15 cellular contexts compared by ENCODE assay signal in the genomic region with DNA sequence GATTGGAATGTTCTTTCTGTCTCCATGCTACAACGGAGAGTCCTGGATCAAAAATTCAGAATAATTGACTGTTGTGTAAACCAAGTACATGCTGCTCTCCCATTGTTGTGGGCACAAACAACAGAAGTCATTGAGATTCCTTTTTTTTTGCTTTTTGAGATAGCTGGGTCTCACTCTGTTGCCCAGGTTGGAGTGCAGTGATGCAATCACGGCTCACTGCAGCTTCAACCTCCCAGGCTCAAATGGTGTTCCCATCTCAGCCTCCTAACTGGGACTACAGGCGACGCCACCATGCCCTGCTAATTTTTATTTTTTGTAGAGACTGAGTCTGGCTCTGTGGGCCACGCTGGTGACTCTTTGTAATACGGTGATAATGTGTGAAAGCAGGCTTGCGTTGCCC. TPM values are rescaled to one million over a fixed set of nuclear protein-coding genes. Genes with fewer than 3 reads are reported as not detected.
A peak's percentile ranks its signal among the peaks of the same experiment; 100 is the strongest.
DNase-seq lines count a peak whose midpoint lies in the region; ATAC-seq, FAIRE-seq and TF ChIP-seq lines count a peak whose summit lies in the region.
"Had no signal": no experiment of that assay in that cellular context is flagged by ENCODE, and none has a peak within 500 bp of the region (broad histone marks: within the 10 kb centered on the region; RNA-seq: fewer than 3 reads in every experiment).

No MANE protein-coding gene starts in this region.

- CTCF ChIA-PET in CD8-positive, alpha-beta memory T cell (lab: Charles Lee), result no interaction called here

- no peaks in the 10 kb centered on the region for H3K9me3 ChIP-seq in CD8-positive, alpha-beta memory T cell (ENCODE audit: low read length)
- no peaks in the 10 kb centered on the region for H3K9me3 ChIP-seq in kidney (ENCODE audit: control insufficient read depth in 1 of 2, low read length in 2 of 2)

- H3K4me1 ChIP-seq in CD8-positive, alpha-beta memory T cell (ENCODE audit: insufficient read depth, low read length), result peaks cover 26% of the 10 kb centered on the region
- peaks cover 0 to 3% of the 10 kb centered on the region in 2 donors for H3K4me1 ChIP-seq in kidney (ENCODE audit: control insufficient read depth in 1 of 2, insufficient read depth in 1 of 2, low read depth in 1 of 2, low read length in 2 of 2)

- H3K27ac ChIP-seq in C4-2B (peak overlapping the region; percentile 86), kidney (ENCODE audit: low read depth in 2 of 2, low read length in 2 of 2) (no peak overlapping the region)
- H3K27ac ChIP-seq in CD8-positive, alpha-beta memory T cell (ENCODE audit: low read depth, low read length), result peak overlapping the region; percentile 9
- H3K27ac ChIP-seq: foreskin keratinocyte, KMS-11 had no signal

- no peak for TF ChIP-seq CTCF in C4-2B (conservative IDR thresholded peaks at IDR 0.05)
- no peak for TF ChIP-seq CTCF in kidney (IDR thresholded peaks at IDR 0.05; ENCODE audit: borderline replicate concordance, extremely low read depth, insufficient read depth)
- no peak for TF ChIP-seq CTCF in GM13976 (IDR thresholded peaks at IDR 0.05; ENCODE audit: borderline replicate concordance, control extremely low read depth, extremely low read depth, insufficient read depth, missing control alignments)

- in situ Hi-C loops in GM13976 (cut with MboI; ENCODE audit: low sequenced_read_pairs, unreplicated experiment), result no loop called here

- H3K4me1 Mint-ChIP-seq in CD8-positive, alpha-beta memory T cell, result peaks cover 30 to 50% (median 44%) of the 10 kb centered on the region in 3 donors
- peaks cover 24% of the 10 kb centered on the region for H3K4me1 Mint-ChIP-seq in central memory CD8-positive, alpha-beta T cell
- peaks cover 20 to 40% of the 10 kb centered on the region in 2 donors for H3K4me1 Mint-ChIP-seq in natural killer cell treated with Interleukin-12 subunit alpha and Interleukin-12 subunit beta and Interleukin-15 and Interleukin-18, amount 100 ng/mL, for 72 hours (ENCODE audit: low read depth in 2 of 2)

- H3K27me3 ChIP-seq in CD8-positive, alpha-beta memory T cell (ENCODE audit: insufficient read depth, low read length, poor library complexity, severe bottlenecking), result no peaks in the 10 kb centered on the region
- H3K27me3 ChIP-seq: foreskin keratinocyte had no signal

- no peak for DNase-seq in CD8-positive, alpha-beta memory T cell
- DNase-seq in central memory CD8-positive, alpha-beta T cell (ENCODE audit: low spot score in 2 of 2), result no peak
- no peak for DNase-seq in natural killer cell treated with Interleukin-12 subunit alpha and Interleukin-12 subunit beta and Interleukin-15 and Interleukin-18, amount 100 ng/mL, for 72 hours (ENCODE audit: low spot score)
- DNase-seq in kidney glomerular epithelial cell (lab: John Stamatoyannopoulos, UW) (no peak), kidney (no peak), NCI-H1092 treated with DMSO at 0.1 percent for 48 hours (lab: John Stamatoyannopoulos, UW) (no peak), GM13976 (ENCODE audit: low spot score) (no peak)
- DNase-seq: activated CD8-positive, alpha-beta memory T cell treated with anti-CD3 and anti-CD28 coated beads, Interleukin-2, amount 50 U/mL, for 4 hours; COR-L47; foreskin keratinocyte; GDM1 had no signal

- H3K27me3 Mint-ChIP-seq in CD8-positive, alpha-beta memory T cell, result no peaks in the 10 kb centered on the region
- no peaks in the 10 kb centered on the region for H3K27me3 Mint-ChIP-seq in central memory CD8-positive, alpha-beta T cell
- no peaks in the 10 kb centered on the region for H3K27me3 Mint-ChIP-seq in natural killer cell treated with Interleukin-12 subunit alpha and Interleukin-12 subunit beta and Interleukin-15 and Interleukin-18, amount 100 ng/mL, for 72 hours

- no peak for FAIRE-seq in kidney (lab: Jason Lieb, UNC)
- FAIRE-seq: astrocyte, keratinocyte had no signal

- peaks cover 0 to 84% (median 12%) of the 10 kb centered on the region in 3 donors for H3K36me3 Mint-ChIP-seq in CD8-positive, alpha-beta memory T cell
- peaks cover 63% of the 10 kb centered on the region for H3K36me3 Mint-ChIP-seq in central memory CD8-positive, alpha-beta T cell (ENCODE audit: insufficient read depth)
- H3K36me3 Mint-ChIP-seq in natural killer cell treated with Interleukin-12 subunit alpha and Interleukin-12 subunit beta and Interleukin-15 and Interleukin-18, amount 100 ng/mL, for 72 hours, result peaks cover 6% of the 10 kb centered on the region

- H3K9ac ChIP-seq in kidney (ENCODE audit: low read length in 2 of 2), result no peak overlapping the region
- H3K9ac ChIP-seq: KMS-11 had no signal

- POLR2A ChIA-PET in CD8-positive, alpha-beta memory T cell (lab: Charles Lee), result no interaction called here

- H3K4me3 ChIP-seq in CD8-positive, alpha-beta memory T cell (ENCODE audit: low read length), result no peak overlapping the region
- no peak overlapping the region for H3K4me3 ChIP-seq in kidney (ENCODE audit: low read length in 2 of 2)

- H3K4me3 Mint-ChIP-seq in CD8-positive, alpha-beta memory T cell, result peak overlapping the region in 1 of 7 donors; percentile 5
- H3K4me3 Mint-ChIP-seq in central memory CD8-positive, alpha-beta T cell, result no peak overlapping the region
- H3K4me3 Mint-ChIP-seq in natural killer cell treated with Interleukin-12 subunit alpha and Interleukin-12 subunit beta and Interleukin-15 and Interleukin-18, amount 100 ng/mL, for 72 hours, result no peak overlapping the region

- peaks cover 15% of the 10 kb centered on the region for H3K36me3 ChIP-seq in CD8-positive, alpha-beta memory T cell (ENCODE audit: insufficient read depth, low read length)
- H3K36me3 ChIP-seq in kidney (ENCODE audit: control insufficient read depth in 1 of 2, insufficient read depth in 2 of 2, low read length in 2 of 2), result peaks cover 2 to 10% of the 10 kb centered on the region in 2 donors

- intact Hi-C loops in kidney (cut with DNase I), result no loop called here

- H3K27ac Mint-ChIP-seq in CD8-positive, alpha-beta memory T cell, result peak overlapping the region; percentile 88 to 99 (median 96)
- H3K27ac Mint-ChIP-seq in central memory CD8-positive, alpha-beta T cell (ENCODE audit: low read depth), result peak overlapping the region; percentile 79
- H3K27ac Mint-ChIP-seq in natural killer cell treated with Interleukin-12 subunit alpha and Interleukin-12 subunit beta and Interleukin-15 and Interleukin-18, amount 100 ng/mL, for 72 hours, result peak overlapping the region; percentile 85 to 93

- ATAC-seq in central memory CD8-positive, alpha-beta T cell (replicated peaks; ENCODE audit: extremely low read depth, poor library complexity, severe bottlenecking), result no peak
- no peak for ATAC-seq in natural killer cell treated with Interleukin-12 subunit alpha and Interleukin-12 subunit beta and Interleukin-15 and Interleukin-18, amount 100 ng/mL, for 72 hours
- ATAC-seq: foreskin keratinocyte had no signal

- H3K9me3 Mint-ChIP-seq in CD8-positive, alpha-beta memory T cell, result no peaks in the 10 kb centered on the region
- no peaks in the 10 kb centered on the region for H3K9me3 Mint-ChIP-seq in central memory CD8-positive, alpha-beta T cell
- H3K9me3 Mint-ChIP-seq in natural killer cell treated with Interleukin-12 subunit alpha and Interleukin-12 subunit beta and Interleukin-15 and Interleukin-18, amount 100 ng/mL, for 72 hours, result no peaks in the 10 kb centered on the region

RNA-seq across cellular contexts. Expression of gene NDE1, which starts 24.5 kb away (rescaled TPM):
- 100 to 1,000 TPM; 113 to 123 TPM for total RNA-seq in CD8-positive, alpha-beta memory T cell
- 55.9 TPM for polyA plus RNA-seq in CD8-positive, alpha-beta memory T cell
- total RNA-seq in natural killer cell treated with Interleukin-12 subunit alpha and Interleukin-12 subunit beta and Interleukin-15 and Interleukin-18, amount 100 ng/mL, for 72 hours, result 100 to 1,000 TPM in 1 of 2 donors, 10 to 100 TPM in 1; 95.0 to 151 TPM
- total RNA-seq in kidney, result 31.7 TPM
- polyA plus RNA-seq in kidney (ENCODE audit: insufficient read depth, low read depth, low replicate concordance), result 4.6 TPM

RNA-seq across cellular contexts. Expression of gene MARF1, which starts 31.6 kb away (rescaled TPM):
- total RNA-seq in CD8-positive, alpha-beta memory T cell, result 10 to 100 TPM; 69.0 to 75.3 TPM
- 16.9 TPM for polyA plus RNA-seq in CD8-positive, alpha-beta memory T cell
- 10 to 100 TPM; 63.9 to 76.0 TPM for total RNA-seq in natural killer cell treated with Interleukin-12 subunit alpha and Interleukin-12 subunit beta and Interleukin-15 and Interleukin-18, amount 100 ng/mL, for 72 hours
- total RNA-seq in kidney, result 80.7 TPM
- 17.5 TPM for polyA plus RNA-seq in kidney (ENCODE audit: insufficient read depth, low read depth, low replicate concordance)

Comparison
In these comparisons a context has a peak if more than half of its experiments do, and no peak if none do; other contexts are left out.
1. H3K27ac ChIP-seq: peak in C4-2B (single experiment) and CD8-positive, alpha-beta memory T cell (single experiment); none in kidney (0 of 2).
2. Peak in every context shown above with its lines, with median percentiles within 50 percentile points of each other: H3K27ac Mint-ChIP-seq.